1 cellular context compared by ENCODE assay signal in genomic region chr7:24419070-24419469, GRCh38.
TF ChIP-seq lines count a peak whose summit lies in the region.

No MANE protein-coding gene starts in this region.

TF ChIP-seq in SK-N-SH treated with all-trans-retinoic acid at 6 μM for 48 hours, 23 proteins besides CTCF, POLR2A, EP300 and RAD21 (continued from another document):
- TF ChIP-seq CREB5 (CRISPR knock-in tag; IDR thresholded peaks at IDR 0.05; ENCODE audit: low read depth), result no peak
TF ChIP-seq in SK-N-SH treated with all-trans-retinoic acid at 6 μM for 48 hours: peak in this region for 0.
